In genomic region chr1:61680500-61680899, GRCh38 we compare ENCODE assay signal across 18 cellular contexts.
"Had no signal": no experiment of that assay in that cellular context is flagged by ENCODE, and none has a peak within 500 bp of the region (broad histone marks: within the 10 kb centered on the region; RNA-seq: fewer than 3 reads in every experiment).

No MANE protein-coding gene starts in this region.

- H3K27ac Mint-ChIP-seq: activated CD8-positive, alpha-beta memory T cell treated with anti-CD3 and anti-CD28 coated beads, Interleukin-2, amount 10 ng/mL, durations not matched to agents 7 days and 5 days; mesothelial cell of epicardium; naive B cell had no signal

- H3K4me1 Mint-ChIP-seq: activated CD8-positive, alpha-beta memory T cell treated with anti-CD3 and anti-CD28 coated beads, Interleukin-2, amount 10 ng/mL, durations not matched to agents 7 days and 5 days; immature natural killer cell; naive B cell had no signal

- H3K27me3 Mint-ChIP-seq: activated CD8-positive, alpha-beta memory T cell treated with anti-CD3 and anti-CD28 coated beads, Interleukin-2, amount 10 ng/mL, durations not matched to agents 7 days and 5 days; naive B cell had no signal

- H3K9me3 ChIP-seq: lower lobe of right lung, tibial nerve, vagina had no signal

- H3K4me3 Mint-ChIP-seq: activated CD8-positive, alpha-beta memory T cell treated with anti-CD3 and anti-CD28 coated beads, Interleukin-2, amount 10 ng/mL, durations not matched to agents 7 days and 5 days; activated T-cell treated with anti-CD3 and anti-CD28 coated beads, Interleukin-2, amount 50 U/mL, for 4 hours; immature natural killer cell; mesothelial cell of epicardium; naive B cell had no signal

- ATAC-seq: activated CD8-positive, alpha-beta memory T cell treated with anti-CD3 and anti-CD28 coated beads, Interleukin-2, amount 10 ng/mL, durations not matched to agents 7 days and 5 days; activated T-cell treated with anti-CD3 and anti-CD28 coated beads, Interleukin-2, amount 50 U/mL, for 4 hours; lower lobe of right lung; SK-N-SH treated with all-trans-retinoic acid at 6 μM for 48 hours had no signal

- H3K9me3 Mint-ChIP-seq: activated T-cell treated with anti-CD3 and anti-CD28 coated beads, Interleukin-2, amount 50 U/mL, for 4 hours; immature natural killer cell; mesothelial cell of epicardium; naive B cell had no signal

- H3K36me3 ChIP-seq: vagina had no signal

- H3K4me1 ChIP-seq: lower lobe of right lung, tibial nerve, vagina had no signal

- H3K27me3 ChIP-seq: dorsolateral prefrontal cortex, tibial nerve, vagina had no signal

- H3K27ac ChIP-seq: lower lobe of right lung, tibial nerve, vagina had no signal

- DNase-seq: activated CD4-positive, alpha-beta T cell treated with anti-CD3 and anti-CD28 coated beads for 1 hour; activated CD4-positive, alpha-beta T cell treated with anti-CD3 and anti-CD28 coated beads, Interleukin-2, amount 50 U/mL, for 4 hours; activated CD8-positive, alpha-beta memory T cell treated with anti-CD3 and anti-CD28 coated beads, Interleukin-2, amount 10 ng/mL, durations not matched to agents 7 days and 5 days; activated effector memory CD4-positive, alpha-beta T cell treated with anti-CD3 and anti-CD28 coated beads, Interleukin-2, amount 50 U/mL, for 16 hours; activated T-cell treated with anti-CD3 and anti-CD28 coated beads, Interleukin-2, amount 50 U/mL, for 4 hours; immature natural killer cell; left cardiac atrium; lower lobe of right lung; naive B cell; retina; stimulated activated CD4-positive, alpha-beta T cell treated with anti-CD3 and anti-CD28 coated beads, Interleukin-4, amount 100 ng/mL, for 24 hours; stimulated activated naive CD4-positive, alpha-beta T cell; T-helper 1 cell had no signal

- H3K4me3 ChIP-seq: dorsolateral prefrontal cortex, lower lobe of right lung, tibial nerve, vagina had no signal
